In genomic region chr6:32973934-32974333, GRCh38 we compare ENCODE assay signal across 6 cellular contexts. TPM values are rescaled to one million over a fixed set of nuclear protein-coding genes. Genes with fewer than 3 reads are reported as not detected.
A peak's percentile ranks its signal among the peaks of the same experiment; 100 is the strongest.
DNase-seq lines count a peak whose midpoint lies in the region; ATAC-seq and TF ChIP-seq lines count a peak whose summit lies in the region.

No MANE protein-coding gene starts in this region.

- peak in 1 of 2 donors; percentile 74 for DNase-seq in cardiac muscle cell (ENCODE audit: low read depth in 1 of 2, low spot score in 1 of 2)
- DNase-seq in cardiac septum (ENCODE audit: low spot score): no peak
- DNase-seq in activated naive CD4-positive, alpha-beta T cell treated with anti-CD3 and anti-CD28 coated beads, Interleukin-2, amount 50 U/mL, for 72 hours (ENCODE audit: low spot score in 2 of 2): peak in 1 of 2 donors; percentile 32
- DNase-seq in memory B cell (ENCODE audit: low spot score in 2 of 2): peak in 1 of 2 donors; percentile 29

- H3K9me3 ChIP-seq in cardiac muscle cell (ENCODE audit: low read depth): no peaks in the 10 kb centered on the region

- peak overlapping the region; percentile 96 for H3K4me3 ChIP-seq in cardiac muscle cell

- no peaks in the 10 kb centered on the region for H3K27me3 Mint-ChIP-seq in memory B cell

- peaks cover 44% of the 10 kb centered on the region for H3K36me3 ChIP-seq in cardiac muscle cell

- peak overlapping the region; percentile 98 for H3K4me3 Mint-ChIP-seq in memory B cell

- no peak for TF ChIP-seq CTCF in cardiac muscle cell (IDR thresholded peaks at IDR 0.05; ENCODE audit: low read depth, low read length)

- intact Hi-C loops in cardiac septum (cut with DNase I): no loop called here

- H3K27ac Mint-ChIP-seq in activated naive CD4-positive, alpha-beta T cell treated with anti-CD3 and anti-CD28 coated beads, Interleukin-2, amount 50 U/mL, for 72 hours: peak overlapping the region; percentile 97 to 99
- peak overlapping the region; percentile 99 for H3K27ac Mint-ChIP-seq in memory B cell

- H3K4me1 ChIP-seq in cardiac muscle cell (ENCODE audit: low read depth): peaks cover 8% of the 10 kb centered on the region

- H3K27ac ChIP-seq in cardiac muscle cell: no peak overlapping the region

- H3K36me3 Mint-ChIP-seq in activated naive CD4-positive, alpha-beta T cell treated with anti-CD3 and anti-CD28 coated beads, Interleukin-2, amount 50 U/mL, for 72 hours: peaks cover 83 to 93% of the 10 kb centered on the region in 2 donors
- H3K36me3 Mint-ChIP-seq in memory B cell: peaks cover 48% of the 10 kb centered on the region

- H3K27me3 ChIP-seq in cardiac muscle cell: no peaks in the 10 kb centered on the region

- H3K4me1 Mint-ChIP-seq in memory B cell: peaks cover 42% of the 10 kb centered on the region

- no peak for ATAC-seq in activated naive CD4-positive, alpha-beta T cell treated with anti-CD3 and anti-CD28 coated beads, Interleukin-2, amount 50 U/mL, for 72 hours
- ATAC-seq in memory B cell (ENCODE audit: low read depth): no peak
- no peak for ATAC-seq in GM21526 (IDR thresholded peaks at IDR 0.05; ENCODE audit: low FRiP score, unreplicated experiment)
- ATAC-seq in HG03439 (IDR thresholded peaks at IDR 0.05; ENCODE audit: unreplicated experiment): no peak

- H3K9me3 Mint-ChIP-seq in activated naive CD4-positive, alpha-beta T cell treated with anti-CD3 and anti-CD28 coated beads, Interleukin-2, amount 50 U/mL, for 72 hours: no peaks in the 10 kb centered on the region
- no peaks in the 10 kb centered on the region for H3K9me3 Mint-ChIP-seq in memory B cell

RNA-seq across cellular contexts. Expression of gene BRD2, which starts 5.5 kb away (rescaled TPM):
- 167 and 232 TPM in 2 replicates for total RNA-seq in cardiac muscle cell
- polyA plus RNA-seq in cardiac muscle cell: 137 and 166 TPM in 2 replicates
- 88.7 TPM for total RNA-seq in cardiac septum
- 100 to 1,000 TPM; 216 to 254 TPM for total RNA-seq in activated naive CD4-positive, alpha-beta T cell treated with anti-CD3 and anti-CD28 coated beads, Interleukin-2, amount 50 U/mL, for 72 hours

RNA-seq across cellular contexts. Expression of gene HLA-DMA, which starts 21.0 kb away (rescaled TPM):
- total RNA-seq in cardiac muscle cell (1.8 and 2.9 TPM in 2 replicates), cardiac septum (13.7 TPM)
- polyA plus RNA-seq in cardiac muscle cell: 3.7 and 6.9 TPM in 2 replicates
- 10 to 100 TPM; 23.0 to 33.5 TPM for total RNA-seq in activated naive CD4-positive, alpha-beta T cell treated with anti-CD3 and anti-CD28 coated beads, Interleukin-2, amount 50 U/mL, for 72 hours

RNA-seq across cellular contexts. Expression of gene HLA-DMB, which starts 33.1 kb away (rescaled TPM):
- total RNA-seq in cardiac muscle cell (not detected in 2 replicates), cardiac septum (7.9 TPM)
- polyA plus RNA-seq in cardiac muscle cell: not detected in 2 replicates
- 1 to 10 TPM; 2.8 to 4.5 TPM for total RNA-seq in activated naive CD4-positive, alpha-beta T cell treated with anti-CD3 and anti-CD28 coated beads, Interleukin-2, amount 50 U/mL, for 72 hours

RNA-seq across cellular contexts. Expression of gene HLA-DOA, which starts 35.5 kb away (rescaled TPM):
- total RNA-seq in cardiac muscle cell (0.25 and 0.74 TPM in 2 replicates), cardiac septum (1.6 TPM)
- polyA plus RNA-seq in cardiac muscle cell: 0.57 TPM in 1 of 2 replicates, not detected in the other
- total RNA-seq in activated naive CD4-positive, alpha-beta T cell treated with anti-CD3 and anti-CD28 coated beads, Interleukin-2, amount 50 U/mL, for 72 hours: 1 to 10 TPM; 1.8 to 3.2 TPM
